In the genomic region with DNA sequence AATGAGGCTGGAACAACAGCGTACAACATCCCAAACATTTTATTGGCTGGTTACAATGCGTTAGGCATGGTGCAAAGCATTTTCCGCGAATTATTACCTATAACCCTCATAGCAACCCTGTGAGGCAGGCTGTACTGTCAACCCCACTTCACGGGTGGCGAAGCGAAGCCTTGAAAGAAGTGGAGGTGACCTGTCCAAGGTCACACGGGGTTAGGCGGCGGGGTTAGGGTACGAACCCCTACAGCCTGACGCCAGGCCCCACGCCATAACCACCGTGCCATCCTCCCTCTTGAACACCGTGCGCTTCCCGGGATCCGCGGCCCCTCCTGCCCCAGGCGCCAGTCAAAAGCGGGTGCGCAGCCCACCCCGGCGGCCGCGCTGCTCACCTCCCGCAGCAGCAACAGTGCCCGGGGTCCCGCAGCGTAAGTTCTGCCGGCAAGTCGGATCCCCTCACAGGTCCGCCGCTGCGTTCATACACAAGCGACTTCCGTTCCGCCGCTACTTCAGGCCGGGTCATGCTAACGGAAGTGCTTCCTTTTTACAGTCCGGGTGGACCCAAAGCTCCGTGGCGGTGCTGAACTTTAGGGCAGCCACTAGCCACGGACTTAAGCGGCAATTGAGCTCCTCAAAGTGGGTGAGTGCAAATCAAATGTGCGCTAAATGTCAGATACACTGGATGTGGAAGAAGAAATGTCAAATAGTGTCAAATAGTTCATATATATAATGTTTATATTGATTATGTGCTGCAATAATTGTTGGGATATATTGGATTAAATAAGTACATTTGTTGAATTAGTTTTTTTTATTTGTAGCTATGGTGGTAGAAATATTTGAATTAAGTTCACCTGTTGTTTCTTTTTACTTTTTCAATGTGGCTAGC, we compare ENCODE assay signal across 1 cellular context.
TF ChIP-seq lines count a peak whose summit lies in the region.

Gene CDK5RAP1 (minus strand): TSS at position 478 of the 880 bp plus-strand sequence. CDS start 4,455 bp downstream, outside the sequence.

TF ChIP-seq in endothelial cell of umbilical vein, 7 proteins besides CTCF, POLR2A, EP300 and RAD21:
- TF ChIP-seq MAX (IDR thresholded peaks at IDR 0.05; ENCODE audit: insufficient read depth, insufficient read length) (peak; percentile 6), FOS (IDR thresholded peaks at IDR 0.05; ENCODE audit: borderline replicate concordance, insufficient read depth, low read length) (no peak), POLR2AphosphoS5 (IDR thresholded peaks at IDR 0.05; ENCODE audit: insufficient read depth, low read depth, low read length) (peak; percentile 89)
